ENCODE assay signal across 11 cellular contexts in the genomic region with DNA sequence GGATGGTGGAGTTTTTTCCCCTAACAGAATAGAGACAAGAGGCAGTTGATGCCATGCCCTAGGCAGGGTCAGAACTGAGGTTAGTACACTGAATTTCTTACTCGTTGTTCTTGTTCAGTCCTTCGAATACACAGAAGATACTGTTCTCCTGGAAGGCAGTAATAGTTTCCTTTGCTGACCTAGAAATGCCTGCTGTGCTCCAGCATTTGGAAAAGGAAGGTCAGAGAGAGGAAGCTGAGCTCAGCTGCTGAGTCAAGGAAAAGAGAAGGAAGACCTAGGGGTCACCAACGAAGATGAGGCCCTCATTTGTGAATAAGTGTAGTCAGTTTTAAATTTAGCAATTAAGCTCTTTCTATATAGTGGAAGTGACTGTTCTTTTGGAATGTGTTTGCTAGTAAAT.
A peak's percentile ranks its signal among the peaks of the same experiment; 100 is the strongest.
DNase-seq lines count a peak whose midpoint lies in the region; TF ChIP-seq lines count a peak whose summit lies in the region.
"Had no signal": no experiment of that assay in that cellular context is flagged by ENCODE, and none has a peak within 500 bp of the region (broad histone marks: within the 10 kb centered on the region; RNA-seq: fewer than 3 reads in every experiment).

No MANE protein-coding gene starts in this region.

- H3K27me3 ChIP-seq in left ventricle myocardium inferior (ENCODE audit: low read depth): no peaks in the 10 kb centered on the region

- peaks cover 72% of the 10 kb centered on the region for H3K4me1 ChIP-seq in left ventricle myocardium inferior

- DNase-seq in EH (ENCODE audit: low read depth) (peak; percentile 92), amniotic stem cell (lab: John Stamatoyannopoulos, UW) (peak; percentile 50), left ventricle myocardium inferior (no peak), putamen (ENCODE audit: low spot score) (peak; percentile 27), NCI-H524 treated with DMSO at 0.1 percent for 48 hours (lab: John Stamatoyannopoulos, UW) (no peak), GM13976 (ENCODE audit: low spot score) (no peak), NCI-H1417 (lab: John Stamatoyannopoulos, UW) (no peak), SK-N-DZ (ENCODE audit: low spot score) (no peak)
- DNase-seq: activated CD4-positive, alpha-beta T cell treated with anti-CD3 and anti-CD28 coated beads for 1 hour; Calu3; central memory CD4-positive, alpha-beta T cell had no signal

- H3K4me3 ChIP-seq in left ventricle myocardium inferior: peak overlapping the region; percentile 32

- peak overlapping the region; percentile 92 for H3K27ac ChIP-seq in left ventricle myocardium inferior (replicated peaks)

- H3K9me3 ChIP-seq in left ventricle myocardium inferior (replicated peaks): no peaks in the 10 kb centered on the region

- intact Hi-C loops in left ventricle myocardium inferior (cut with micrococcal nuclease): no loop called here

- in situ Hi-C loops in GM13976 (cut with MboI; ENCODE audit: low sequenced_read_pairs, unreplicated experiment): no loop called here

- H3K36me3 ChIP-seq in left ventricle myocardium inferior: no peaks in the 10 kb centered on the region

- TF ChIP-seq CTCF in left ventricle myocardium inferior (IDR thresholded peaks at IDR 0.05; ENCODE audit: borderline replicate concordance) (no peak), GM13976 (IDR thresholded peaks at IDR 0.05; ENCODE audit: borderline replicate concordance, control extremely low read depth, extremely low read depth, insufficient read depth, missing control alignments) (no peak)

Comparison
In these comparisons a context has a peak if more than half of its experiments do, and no peak if none do; other contexts are left out.
1. DNase-seq: peak in EH (single experiment), amniotic stem cell (single experiment) and putamen (single experiment); none in left ventricle myocardium inferior (single experiment), NCI-H524 treated with DMSO at 0.1 percent for 48 hours (single experiment), GM13976 (single experiment), NCI-H1417 (0 of 3) and SK-N-DZ (single experiment).